In the genomic region with DNA sequence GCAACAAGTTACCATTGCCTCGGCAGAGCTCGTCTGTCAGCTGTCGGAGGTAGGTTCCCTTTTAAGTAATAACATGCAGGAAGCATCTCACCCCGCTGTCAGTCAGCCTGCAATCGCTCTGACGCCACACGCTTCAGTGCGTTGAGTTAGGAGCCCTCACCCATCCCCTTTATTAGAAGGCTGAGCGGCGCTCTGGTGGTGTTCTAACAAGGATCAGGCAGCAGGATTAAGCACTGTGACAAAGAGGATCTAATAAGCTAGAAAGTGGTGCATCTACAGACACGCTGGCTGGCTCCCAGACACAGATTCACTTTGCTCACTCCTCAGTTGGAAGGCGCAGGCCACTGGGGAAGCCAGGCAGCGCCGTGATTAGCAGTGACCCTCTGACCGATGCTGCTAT, we compare ENCODE assay signal across 30 cellular contexts.
DNase-seq lines count a peak whose midpoint lies in the region; FAIRE-seq and TF ChIP-seq lines count a peak whose summit lies in the region.
"Had no signal": no experiment of that assay in that cellular context is flagged by ENCODE, and none has a peak within 500 bp of the region (broad histone marks: within the 10 kb centered on the region; RNA-seq: fewer than 3 reads in every experiment).

No MANE protein-coding gene starts in this region.

- H3K27me3 ChIP-seq in BE2C (no peaks in the 10 kb centered on the region), neural cell (ENCODE audit: insufficient read depth, low read depth, low read length) (no peaks in the 10 kb centered on the region)
- H3K27me3 ChIP-seq: SJCRH30 had no signal

- H4K20me1 ChIP-seq in neural cell (ENCODE audit: insufficient read depth), result no peaks in the 10 kb centered on the region

- TF ChIP-seq CTCF in BE2C (IDR thresholded peaks at IDR 0.05; ENCODE audit: low read depth, low read length), result no peak
- no peak for TF ChIP-seq CTCF in D721Med (IDR thresholded peaks at IDR 0.05; ENCODE audit: insufficient read depth, missing control alignments)
- TF ChIP-seq CTCF in neural cell (IDR thresholded peaks at IDR 0.05; ENCODE audit: poor library complexity, severe bottlenecking), result no peak

- DNase-seq in BE2C, result peak; percentile 66
- peak; percentile 24 for DNase-seq in D721Med (ENCODE audit: insufficient read length, low spot score)
- DNase-seq in SK-N-DZ (ENCODE audit: low spot score), result peak; percentile 94
- DNase-seq in occipital lobe (lab: John Stamatoyannopoulos, UW), result no peak
- no peak for DNase-seq in GM03348 (ENCODE audit: low spot score)
- DNase-seq in SIG-M5 treated with dmso at 0.1 percent for 504 hours (lab: John Stamatoyannopoulos, UW; ENCODE audit: unreplicated experiment), result no peak
- DNase-seq: AML-193; C1 segment of cervical spinal cord; CD4-positive, alpha-beta memory T cell; COR-L47; DMS 273 treated with DMSO at 0.1 percent for 48 hours; DMS79; EL; GDM1; GOT3; MM.1S; NCI-H1048; NCI-H1417 treated with DMSO at 0.1 percent for 48 hours; NCI-H1694 treated with DMSO at 0.1 percent for 48 hours; NCI-H2081; NCI-H226; NCI-H510A; SJCRH30 had no signal

- no peaks in the 10 kb centered on the region for H3K9me3 ChIP-seq in BE2C
- H3K9me3 ChIP-seq in neural cell (ENCODE audit: low read length), result peaks cover 5% of the 10 kb centered on the region
- H3K9me3 ChIP-seq: A549, HAP-1, SJCRH30 had no signal

- H3K9ac ChIP-seq in neural cell (ENCODE audit: low read length), result peak overlapping the region; percentile 39
- H3K9ac ChIP-seq: KMS-11 had no signal

- peak; percentile 93 for FAIRE-seq in D721Med (lab: Jason Lieb, UNC)
- FAIRE-seq: A549, GM12891, RCC 7860 had no signal

- peak overlapping the region; percentile 1 for H3K4me2 ChIP-seq in neural cell (ENCODE audit: low read length)
- H3K4me2 ChIP-seq: A549, KMS-11 had no signal

- no peak overlapping the region for H2AFZ ChIP-seq in neural cell (ENCODE audit: low read depth, low read length)

- H3K27ac ChIP-seq in neural cell (ENCODE audit: low read length), result peak overlapping the region; percentile 75
- H3K27ac ChIP-seq: A549, HL-60, KMS-11, SJCRH30 had no signal

- peaks cover 11% of the 10 kb centered on the region for H3K4me1 ChIP-seq in BE2C
- H3K4me1 ChIP-seq: A549, HAP-1, SJCRH30 had no signal

- TF ChIP-seq RAD21 in neural cell (conservative IDR thresholded peaks at IDR 0.05), result peak; percentile 31

- peak; percentile 82 for TF ChIP-seq EP300 in neural cell (conservative IDR thresholded peaks at IDR 0.05; ENCODE audit: poor library complexity, severe bottlenecking)

- H3K36me3 ChIP-seq in BE2C, result no peaks in the 10 kb centered on the region
- H3K36me3 ChIP-seq in neural cell (ENCODE audit: insufficient read depth, low read length), result no peaks in the 10 kb centered on the region
- H3K36me3 ChIP-seq: HAP-1, SJCRH30 had no signal

- H3K4me3 ChIP-seq in BE2C (ENCODE audit: low read depth, low read length), result peak overlapping the region; percentile 25
- peak overlapping the region; percentile 35 for H3K4me3 ChIP-seq in neural cell (ENCODE audit: low read length)
- H3K4me3 ChIP-seq: A549, HAP-1, SJCRH30 had no signal

- no peaks in the 10 kb centered on the region for H3F3A ChIP-seq in neural cell (ENCODE audit: insufficient read depth, low read length, poor library complexity, severe bottlenecking)

- H3K9me2 ChIP-seq in neural cell (ENCODE audit: insufficient read depth, low read length), result no peaks in the 10 kb centered on the region

- no peaks in the 10 kb centered on the region for H3K79me2 ChIP-seq in neural cell (replicated peaks; ENCODE audit: insufficient read depth, low read length)

TF ChIP-seq in neural cell, 6 proteins besides CTCF, POLR2A, EP300 and RAD21:
- TF ChIP-seq TAF1 (IDR thresholded peaks at IDR 0.05; ENCODE audit: low read depth), result no peak
- TF ChIP-seq MXI1 (conservative IDR thresholded peaks at IDR 0.05; ENCODE audit: poor library complexity, severe bottlenecking), result peak; percentile 31
- no peak for TF ChIP-seq SMC3 (conservative IDR thresholded peaks at IDR 0.05; ENCODE audit: poor library complexity)
- TF ChIP-seq POLR2AphosphoS5 (IDR thresholded peaks at IDR 0.05), result peak; percentile 65

Comparison
In these comparisons a context has a peak if more than half of its experiments do, and no peak if none do; other contexts are left out.
1. DNase-seq: peak in BE2C (single experiment), D721Med (single experiment) and SK-N-DZ (single experiment); none in occipital lobe (single experiment), GM03348 (single experiment) and SIG-M5 treated with dmso at 0.1 percent for 504 hours (single experiment).